In genomic region chr9:127256324-127256723, GRCh38 we compare ENCODE assay signal across 25 cellular contexts.
"Had no signal": no experiment of that assay in that cellular context is flagged by ENCODE, and none has a peak within 500 bp of the region (broad histone marks: within the 10 kb centered on the region; RNA-seq: fewer than 3 reads in every experiment).

No MANE protein-coding gene starts in this region.

- H3K4me1 ChIP-seq: colonic mucosa, lower lobe of right lung, pancreas, prostate gland, spleen had no signal

- H3K27me3 ChIP-seq: colonic mucosa, gastrocnemius medialis, hepatocyte, pancreas, right atrium auricular region, spleen had no signal

- FAIRE-seq: islet of Langerhans, pancreas had no signal

- H3K36me3 ChIP-seq: colonic mucosa, gastrocnemius medialis, left ventricle myocardium inferior, lower lobe of right lung, pancreas, prostate gland, right atrium auricular region, spleen, thoracic aorta had no signal

- H3K27ac ChIP-seq: colonic mucosa, epithelial cell of prostate, gastrocnemius medialis, hepatocyte, left ventricle myocardium inferior, lower lobe of right lung, pancreas, prostate gland, right atrium auricular region, skin epidermis, spleen had no signal

- H3K4me3 ChIP-seq: colonic mucosa, gastrocnemius medialis, hepatocyte, left ventricle myocardium inferior, lower lobe of right lung, pancreas, prostate gland, right atrium auricular region, skin epidermis, spleen, thoracic aorta had no signal

- H3K79me2 ChIP-seq: hepatocyte had no signal

- ATAC-seq: esophagus mucosa; gastrocnemius medialis; left cardiac atrium; lower lobe of right lung; natural killer cell; pancreas; stimulated activated memory B cell treated with anti-CD40 and anti-IgM and Interleukin-4, amounts not matched to agents 10 μg/mL and 1 μg/mL and 100 μg/mL, for 72 hours; stimulated activated naive CD8-positive, alpha-beta T cell treated with anti-CD3 and anti-CD28 coated beads, Interleukin-15, Interleukin-2, amounts not matched to agents 100 U/mL and 50 U/mL, for 24 hours had no signal

- H3K9me3 ChIP-seq: colonic mucosa, gastrocnemius medialis, left ventricle myocardium inferior, lower lobe of right lung, pancreas, prostate gland, right atrium auricular region, spleen, thoracic aorta had no signal

- H3K4me2 ChIP-seq: hepatocyte had no signal

- DNase-seq: colonic mucosa; effector CD8-positive, alpha-beta T cell; endodermal cell; foreskin fibroblast; gastrocnemius medialis; head of caudate nucleus; left cardiac atrium; left ventricle myocardium inferior; lower lobe of right lung; natural killer cell; occipital lobe; pancreas; spleen; stimulated activated CD4-positive, alpha-beta T cell treated with anti-CD3 and anti-CD28 coated beads, Interleukin-4, amount 100 ng/mL, for 4 hours; stimulated activated naive CD8-positive, alpha-beta T cell treated with anti-CD3 and anti-CD28 coated beads, Interleukin-15, Interleukin-2, amounts not matched to agents 100 U/mL and 50 U/mL, for 24 hours; trophoblast cell had no signal

- H2AFZ ChIP-seq: hepatocyte had no signal
